23 cellular contexts compared by ENCODE assay signal in genomic region chr14:28571636-28572035, GRCh38.
"Had no signal": no experiment of that assay in that cellular context is flagged by ENCODE, and none has a peak within 500 bp of the region (broad histone marks: within the 10 kb centered on the region; RNA-seq: fewer than 3 reads in every experiment).

No MANE protein-coding gene starts in this region.

- H3K4me1 ChIP-seq: colonic mucosa, pancreas, psoas muscle, thyroid gland, upper lobe of right lung had no signal

- H3K27ac Mint-ChIP-seq: activated CD4-positive, alpha-beta memory T cell treated with anti-CD3 and anti-CD28 coated beads, Interleukin-2, amount 10 ng/mL, durations not matched to agents 7 days and 5 days; activated CD4-positive, alpha-beta T cell treated with anti-CD3 and anti-CD28 coated beads, Interleukin-2, amount 10 ng/mL, durations not matched to agents 24 days and 14 days; activated naive CD4-positive, alpha-beta T cell treated with anti-CD3 and anti-CD28 coated beads, Interleukin-2, amount 10 ng/mL, durations not matched to agents 7 days and 5 days; activated T-cell treated with anti-CD3 and anti-CD28 coated beads, Interleukin-2, amount 50 U/mL, for 72 hours; immature natural killer cell; memory B cell; natural killer cell treated with Interleukin-12 subunit alpha and Interleukin-12 subunit beta and Interleukin-15 and Interleukin-18, amount 100 ng/mL, for 72 hours had no signal

- H2AFZ ChIP-seq: hepatocyte had no signal

- H3K36me3 ChIP-seq: brain microvascular endothelial cell, colonic mucosa, neutrophil, pancreas, thyroid gland, upper lobe of right lung had no signal

- H3K4me2 ChIP-seq: hepatocyte had no signal

- H3K27ac ChIP-seq: brain microvascular endothelial cell, colonic mucosa, hepatocyte, neutrophil, pancreas, psoas muscle, thyroid gland, upper lobe of right lung had no signal

- ATAC-seq: activated CD4-positive, CD25-positive, alpha-beta regulatory T cell treated with anti-CD3 and anti-CD28 coated beads, Interleukin-2, amount 50 U/mL, for 24 hours; activated T-cell treated with anti-CD3 and anti-CD28 coated beads, Interleukin-2, amount 50 U/mL, for 72 hours; natural killer cell treated with Interleukin-12 subunit alpha and Interleukin-12 subunit beta and Interleukin-15 and Interleukin-18, amount 100 ng/mL, for 72 hours; pancreas; psoas muscle; right cardiac atrium; stimulated activated naive CD8-positive, alpha-beta T cell treated with anti-CD3 and anti-CD28 coated beads, Interleukin-15, Interleukin-2, amounts not matched to agents 100 U/mL and 50 U/mL, for 24 hours; upper lobe of right lung had no signal

- H3K36me3 Mint-ChIP-seq: activated naive CD4-positive, alpha-beta T cell treated with anti-CD3 and anti-CD28 coated beads, Interleukin-2, amount 10 ng/mL, durations not matched to agents 7 days and 5 days; memory B cell had no signal

- H3K4me3 Mint-ChIP-seq: activated CD4-positive, alpha-beta memory T cell treated with anti-CD3 and anti-CD28 coated beads, Interleukin-2, amount 10 ng/mL, durations not matched to agents 7 days and 5 days; activated CD4-positive, alpha-beta T cell treated with anti-CD3 and anti-CD28 coated beads, Interleukin-2, amount 10 ng/mL, durations not matched to agents 24 days and 14 days; activated naive CD4-positive, alpha-beta T cell treated with anti-CD3 and anti-CD28 coated beads, Interleukin-2, amount 10 ng/mL, durations not matched to agents 7 days and 5 days; activated T-cell treated with anti-CD3 and anti-CD28 coated beads, Interleukin-2, amount 50 U/mL, for 72 hours; central memory CD8-positive, alpha-beta T cell; immature natural killer cell; memory B cell; natural killer cell treated with Interleukin-12 subunit alpha and Interleukin-12 subunit beta and Interleukin-15 and Interleukin-18, amount 100 ng/mL, for 72 hours had no signal

- H3K79me2 ChIP-seq: hepatocyte had no signal

- H3K27me3 ChIP-seq: brain microvascular endothelial cell, colonic mucosa, hepatocyte, neutrophil, pancreas, thyroid gland, upper lobe of right lung had no signal

- H3K27me3 Mint-ChIP-seq: activated CD4-positive, alpha-beta memory T cell treated with anti-CD3 and anti-CD28 coated beads, Interleukin-2, amount 10 ng/mL, durations not matched to agents 7 days and 5 days; activated CD4-positive, alpha-beta T cell treated with anti-CD3 and anti-CD28 coated beads, Interleukin-2, amount 10 ng/mL, durations not matched to agents 24 days and 14 days; activated naive CD4-positive, alpha-beta T cell treated with anti-CD3 and anti-CD28 coated beads, Interleukin-2, amount 10 ng/mL, durations not matched to agents 7 days and 5 days; central memory CD8-positive, alpha-beta T cell; memory B cell; natural killer cell treated with Interleukin-12 subunit alpha and Interleukin-12 subunit beta and Interleukin-15 and Interleukin-18, amount 100 ng/mL, for 72 hours had no signal

- H3K4me3 ChIP-seq: colonic mucosa, hepatocyte, pancreas, psoas muscle, thyroid gland, upper lobe of right lung had no signal

- DNase-seq: activated CD4-positive, alpha-beta memory T cell treated with anti-CD3 and anti-CD28 coated beads, Interleukin-2, amount 10 ng/mL, durations not matched to agents 7 days and 5 days; activated CD4-positive, alpha-beta T cell treated with anti-CD3 and anti-CD28 coated beads, Interleukin-2, amount 10 ng/mL, durations not matched to agents 24 days and 14 days; activated effector memory CD4-positive, alpha-beta T cell treated with Interleukin-2 at 50 U/mL for 16 hours; activated naive CD4-positive, alpha-beta T cell treated with anti-CD3 and anti-CD28 coated beads, Interleukin-2, amount 10 ng/mL, durations not matched to agents 7 days and 5 days; activated T-cell treated with anti-CD3 and anti-CD28 coated beads, Interleukin-2, amount 50 U/mL, for 72 hours; anterior cingulate cortex; brain microvascular endothelial cell; colonic mucosa; glutamatergic neuron; immature natural killer cell; pancreas; psoas muscle; right cardiac atrium; stimulated activated CD4-positive, alpha-beta T cell treated with anti-CD3 and anti-CD28 coated beads, Interleukin-4, amount 100 ng/mL, for 4 hours; stimulated activated naive CD8-positive, alpha-beta T cell treated with anti-CD3 and anti-CD28 coated beads, Interleukin-15, Interleukin-2, amounts not matched to agents 100 U/mL and 50 U/mL, for 24 hours; thyroid gland; upper lobe of right lung had no signal

- H3K4me1 Mint-ChIP-seq: activated CD4-positive, alpha-beta memory T cell treated with anti-CD3 and anti-CD28 coated beads, Interleukin-2, amount 10 ng/mL, durations not matched to agents 7 days and 5 days; activated CD4-positive, alpha-beta T cell treated with anti-CD3 and anti-CD28 coated beads, Interleukin-2, amount 10 ng/mL, durations not matched to agents 24 days and 14 days; activated naive CD4-positive, alpha-beta T cell treated with anti-CD3 and anti-CD28 coated beads, Interleukin-2, amount 10 ng/mL, durations not matched to agents 7 days and 5 days; central memory CD8-positive, alpha-beta T cell; immature natural killer cell; memory B cell had no signal

- H3K9me3 ChIP-seq: colonic mucosa, neutrophil, pancreas, psoas muscle, thyroid gland, upper lobe of right lung had no signal
